ENCODE assay signal across 23 cellular contexts in the genomic region with DNA sequence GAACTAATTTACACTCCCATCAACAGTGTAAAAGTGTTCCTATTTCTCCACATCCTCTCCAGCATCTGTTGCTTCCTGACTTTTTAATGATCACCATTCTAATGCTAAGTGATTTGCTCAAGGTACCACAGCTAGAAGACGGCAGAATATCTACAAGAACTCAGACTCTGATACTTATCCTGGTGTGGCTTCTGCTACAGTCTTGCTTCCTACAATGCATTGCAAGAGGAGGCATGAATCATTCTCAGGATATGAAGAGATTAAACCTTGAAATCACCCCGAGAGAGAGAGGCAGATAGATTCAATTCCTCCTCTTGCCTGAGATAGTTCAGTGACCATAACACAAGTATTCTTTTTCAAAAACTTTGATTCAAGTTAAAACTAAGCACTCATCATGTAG.
"Had no signal": no experiment of that assay in that cellular context is flagged by ENCODE, and none has a peak within 500 bp of the region (broad histone marks: within the 10 kb centered on the region; RNA-seq: fewer than 3 reads in every experiment).

No MANE protein-coding gene starts in this region.

- DNase-seq: activated CD4-positive, alpha-beta T cell treated with anti-CD3 and anti-CD28 coated beads for 1 hour; activated effector memory CD4-positive, alpha-beta T cell treated with anti-CD3 and anti-CD28 coated beads, Interleukin-2, amount 50 U/mL, for 16 hours; activated T-cell treated with anti-CD3 and anti-CD28 coated beads, Interleukin-2, amount 50 U/mL, for 72 hours; adrenal gland; effector CD4-positive, alpha-beta T cell; esophagus squamous epithelium; immature natural killer cell; left ventricle myocardium superior; mucosa of descending colon; naive B cell; stimulated activated CD4-positive, alpha-beta T cell treated with anti-CD3 and anti-CD28 coated beads, Interleukin-2, amount 100 ng/mL, for 24 hours; stimulated activated naive CD8-positive, alpha-beta T cell treated with anti-CD3 and anti-CD28 coated beads, Interleukin-15, Interleukin-2, amounts not matched to agents 100 U/mL and 50 U/mL, for 24 hours had no signal

- H3K36me3 ChIP-seq: adrenal gland, esophagus squamous epithelium, prostate gland, right atrium auricular region, tibial nerve had no signal

- H3K36me3 Mint-ChIP-seq: activated naive CD4-positive, alpha-beta T cell treated with anti-CD3 and anti-CD28 coated beads, Interleukin-2, amount 50 U/mL, for 24 hours; brain; memory B cell; naive B cell had no signal

- H3K9me3 Mint-ChIP-seq: activated naive CD4-positive, alpha-beta T cell treated with anti-CD3 and anti-CD28 coated beads, Interleukin-2, amount 50 U/mL, for 24 hours; central memory CD8-positive, alpha-beta T cell; T-helper 1 cell treated with Interleukin-12 subunit alpha and Interleukin-12 subunit beta and Interleukin-4 antibody, amounts not matched to agents 30 μg/mL and 1 μg/mL, for 36 hours had no signal

- H3K27ac ChIP-seq: adrenal gland, coronary artery, esophagus squamous epithelium, prostate gland, right atrium auricular region, tibial nerve, VCaP had no signal

- H3K4me3 Mint-ChIP-seq: activated naive CD4-positive, alpha-beta T cell treated with anti-CD3 and anti-CD28 coated beads, Interleukin-2, amount 50 U/mL, for 24 hours; activated T-cell treated with anti-CD3 and anti-CD28 coated beads, Interleukin-2, amount 50 U/mL, for 72 hours; brain; central memory CD8-positive, alpha-beta T cell; immature natural killer cell; memory B cell; naive B cell; neural crest cell; T-helper 1 cell treated with Interleukin-12 subunit alpha and Interleukin-12 subunit beta and Interleukin-4 antibody, amounts not matched to agents 30 μg/mL and 1 μg/mL, for 36 hours had no signal

- H3K27ac Mint-ChIP-seq: activated naive CD4-positive, alpha-beta T cell treated with anti-CD3 and anti-CD28 coated beads, Interleukin-2, amount 50 U/mL, for 24 hours; activated T-cell treated with anti-CD3 and anti-CD28 coated beads, Interleukin-2, amount 50 U/mL, for 72 hours; brain; immature natural killer cell; memory B cell; naive B cell; T-helper 1 cell treated with Interleukin-12 subunit alpha and Interleukin-12 subunit beta and Interleukin-4 antibody, amounts not matched to agents 30 μg/mL and 1 μg/mL, for 36 hours had no signal

- H3K4me1 Mint-ChIP-seq: activated naive CD4-positive, alpha-beta T cell treated with anti-CD3 and anti-CD28 coated beads, Interleukin-2, amount 50 U/mL, for 24 hours; central memory CD8-positive, alpha-beta T cell; immature natural killer cell; memory B cell; naive B cell had no signal

- ATAC-seq: activated T-cell treated with anti-CD3 and anti-CD28 coated beads, Interleukin-2, amount 50 U/mL, for 72 hours; left ventricle myocardium superior; mucosa of descending colon; stimulated activated naive CD8-positive, alpha-beta T cell treated with anti-CD3 and anti-CD28 coated beads, Interleukin-15, Interleukin-2, amounts not matched to agents 100 U/mL and 50 U/mL, for 24 hours had no signal

- H3K9me3 ChIP-seq: adrenal gland, esophagus squamous epithelium, mucosa of descending colon, prostate gland, right atrium auricular region, tibial nerve had no signal

- H3K4me3 ChIP-seq: adrenal gland, coronary artery, esophagus squamous epithelium, mucosa of descending colon, prostate gland, right atrium auricular region, tibial nerve had no signal

- H3K4me1 ChIP-seq: adrenal gland, esophagus squamous epithelium, prostate gland, right atrium auricular region, tibial nerve had no signal

- H3K27me3 ChIP-seq: adrenal gland, esophagus squamous epithelium, right atrium auricular region, tibial nerve had no signal

- H3K27me3 Mint-ChIP-seq: brain had no signal
